ENCODE assay signal across 8 cellular contexts in the genomic region with DNA sequence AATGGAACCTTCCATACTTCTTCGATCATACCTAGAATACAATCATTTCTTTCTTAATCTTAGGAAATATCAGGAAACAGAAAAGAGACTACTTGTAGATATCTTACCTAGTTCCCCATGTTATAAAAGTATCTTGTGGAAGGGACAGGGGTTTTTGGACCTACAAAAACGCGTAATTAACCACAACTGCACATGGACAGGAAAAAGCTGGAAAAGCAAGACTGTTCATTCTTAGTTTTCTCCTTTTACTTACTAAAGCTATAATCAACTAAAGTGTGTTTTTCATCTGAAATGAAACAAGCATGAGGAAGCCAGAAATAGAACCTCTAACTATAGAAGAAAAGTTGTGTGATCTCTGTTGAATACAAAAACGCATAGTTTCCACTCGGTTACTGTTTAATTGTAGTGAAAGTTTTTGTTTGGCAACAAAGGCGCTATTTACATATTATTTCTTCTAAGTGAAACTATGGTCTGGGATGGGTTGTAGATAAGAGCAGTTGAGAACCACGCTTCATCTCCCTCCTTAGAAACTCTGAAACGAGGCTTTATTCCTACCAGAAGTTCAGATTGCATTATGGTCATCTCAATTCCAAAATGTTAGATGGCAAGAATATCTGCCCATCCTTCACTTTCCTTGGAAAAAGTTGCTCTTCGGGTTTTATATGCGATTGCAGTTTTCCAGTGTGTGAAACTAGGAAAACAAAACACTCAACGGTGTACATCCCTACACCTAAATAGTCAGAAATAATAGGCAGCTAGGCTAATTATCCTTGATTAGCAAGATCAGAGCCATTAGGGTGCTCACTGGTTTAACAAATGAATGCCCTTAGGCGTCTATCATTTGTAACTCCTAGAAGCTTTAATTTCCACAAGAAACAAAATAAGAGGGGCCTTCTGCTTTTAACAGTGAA. TPM values are rescaled to one million over a fixed set of nuclear protein-coding genes. Genes with fewer than 3 reads are reported as not detected.
DNase-seq lines count a peak whose midpoint lies in the region; ATAC-seq and TF ChIP-seq lines count a peak whose summit lies in the region.

No MANE protein-coding gene starts in this region.

- no peak for TF ChIP-seq CTCF in C4-2B (conservative IDR thresholded peaks at IDR 0.05)
- no peak for TF ChIP-seq CTCF in astrocyte of the spinal cord (IDR thresholded peaks at IDR 0.05; ENCODE audit: low read depth, low read length)
- TF ChIP-seq CTCF in mesothelial cell of epicardium (IDR thresholded peaks at IDR 0.05; ENCODE audit: unreplicated experiment), result no peak

- DNase-seq in astrocyte of the spinal cord (ENCODE audit: low read depth, low spot score) (peak; percentile 35), mesothelial cell of epicardium (ENCODE audit: low spot score in 2 of 2, unreplicated experiment in 2 of 2) (no peak), T1000 (lab: John Stamatoyannopoulos, UW) (no peak), NCI-H226 (no peak), G401 (ENCODE audit: low spot score) (no peak)

- H3K9me3 Mint-ChIP-seq in mesothelial cell of epicardium, result no peaks in the 10 kb centered on the region

- peak overlapping the region; percentile 66 for H3K4me3 ChIP-seq in astrocyte of the spinal cord (ENCODE audit: low read depth, low read length)

- peaks cover 72% of the 10 kb centered on the region for H3K4me1 Mint-ChIP-seq in mesothelial cell of epicardium

- in situ Hi-C loops in astrocyte of the spinal cord (cut with HindIII; ENCODE audit: low sequenced_read_pairs) (no loop called here), G401 (cut with HindIII; ENCODE audit: low sequenced_read_pairs) (no loop called here)

- peak overlapping the region; percentile 56 for H3K27ac ChIP-seq in C4-2B

- H3K4me3 Mint-ChIP-seq in mesothelial cell of epicardium, result peak overlapping the region; percentile 90

- no peaks in the 10 kb centered on the region for H3K27me3 Mint-ChIP-seq in mesothelial cell of epicardium (ENCODE audit: low read depth)

- peaks cover 9% of the 10 kb centered on the region for H3K36me3 Mint-ChIP-seq in mesothelial cell of epicardium

- ATAC-seq in HG03103 (IDR thresholded peaks at IDR 0.05; ENCODE audit: low read depth, unreplicated experiment) (peak; percentile 28), esophagus mucosa (no peak)

- peak overlapping the region; percentile 96 for H3K27ac Mint-ChIP-seq in mesothelial cell of epicardium

RNA-seq across cellular contexts. Expression of a gene that starts 1.1 kb away (rescaled TPM):
- total RNA-seq in mesothelial cell of epicardium, result 108 to 125 TPM (median 121 TPM) in 3 replicates
- 8.9 TPM for total RNA-seq in esophagus mucosa
- total RNA-seq in G401 (2014; rRNA removed; shearing (Covaris generic)), result 0.81 and 4.1 TPM in 2 replicates

Comparison
In these comparisons a context has a peak if more than half of its experiments do, and no peak if none do; other contexts are left out.
1. RNA of a gene that starts 1.1 kb away (total RNA-seq): 108 to 125 TPM in mesothelial cell of epicardium; 8.9 TPM in esophagus mucosa (single experiment) and 0.81 to 4.1 TPM in G401; every median in the first group is over 10 times any median in the second.